In the genomic region with DNA sequence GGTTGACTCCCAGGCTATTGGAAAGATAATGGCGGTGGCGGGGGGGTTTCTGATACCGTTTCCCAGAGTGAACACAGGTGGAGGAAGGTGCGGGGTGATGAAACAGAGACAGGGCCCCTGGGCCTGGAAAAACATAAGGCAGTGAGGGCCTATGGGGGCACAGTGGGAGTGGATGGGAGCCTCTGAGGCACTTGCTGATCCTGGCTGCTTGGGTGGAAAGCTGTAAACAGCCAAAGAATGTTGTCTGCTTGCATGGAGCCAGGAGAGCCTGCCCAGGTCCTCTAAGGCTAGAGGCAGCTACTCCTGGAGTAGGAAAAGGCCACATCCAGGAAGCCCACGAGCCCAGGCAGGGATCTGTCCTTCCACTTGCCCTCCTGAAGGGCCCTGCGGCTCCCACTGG, we compare ENCODE assay signal across 11 cellular contexts. TPM values are rescaled to one million over a fixed set of nuclear protein-coding genes. Genes with fewer than 3 reads are reported as not detected.
DNase-seq lines count a peak whose midpoint lies in the region; ATAC-seq and TF ChIP-seq lines count a peak whose summit lies in the region.
"Had no signal": no experiment of that assay in that cellular context is flagged by ENCODE, and none has a peak within 500 bp of the region (broad histone marks: within the 10 kb centered on the region; RNA-seq: fewer than 3 reads in every experiment).

No MANE protein-coding gene starts in this region.

- no peak overlapping the region for H3K4me3 ChIP-seq in HUES48 (ENCODE audit: low read depth, low read length)
- H3K4me3 ChIP-seq in dorsolateral prefrontal cortex, result peak overlapping the region in 32 of 59 donors; percentile 44 to 80 (median 70)
- peak overlapping the region; percentile 59 to 61 for H3K4me3 ChIP-seq in muscle layer of duodenum (ENCODE audit: low read depth in 1 of 2, low read length in 2 of 2)
- peak overlapping the region; percentile 71 for H3K4me3 ChIP-seq in thoracic aorta

- DNase-seq in dorsolateral prefrontal cortex (no peak), thoracic aorta (ENCODE audit: low spot score) (no peak), NCI-H1417 (lab: John Stamatoyannopoulos, UW) (no peak), GM20000 (ENCODE audit: low spot score) (no peak)
- DNase-seq: CD8-positive, alpha-beta memory T cell; NCI-H345; stimulated activated CD8-positive, alpha-beta memory T cell treated with anti-CD3 and anti-CD28 coated beads, Interleukin-4, amount 100 ng/mL, for 48 hours had no signal

- TF ChIP-seq CTCF in dorsolateral prefrontal cortex (IDR thresholded peaks at IDR 0.05 in 54 of 56, conservative IDR thresholded peaks at IDR 0.05 in 2 of 56; ENCODE audit: low read depth in 1 of 56, partially characterized antibody in 56 of 56) (no peak), thoracic aorta (IDR thresholded peaks at IDR 0.05) (no peak), GM20000 (IDR thresholded peaks at IDR 0.05; ENCODE audit: extremely low read depth, missing control alignments) (no peak)

- H3K9ac ChIP-seq in HUES48 (ENCODE audit: low read depth, low read length), result no peak overlapping the region

- H3K4me1 ChIP-seq in HUES48 (ENCODE audit: control insufficient read depth, insufficient read depth, low read length), result peaks cover 48% of the 10 kb centered on the region
- peaks cover 31 to 51% of the 10 kb centered on the region in 2 donors for H3K4me1 ChIP-seq in muscle layer of duodenum (ENCODE audit: control insufficient read depth in 1 of 2, insufficient read depth in 2 of 2, low read length in 2 of 2)
- peaks cover 33 to 94% of the 10 kb centered on the region in 2 donors for H3K4me1 ChIP-seq in thoracic aorta (ENCODE audit: control insufficient read depth in 1 of 2, low read depth in 2 of 2)

- no peak for ATAC-seq in thoracic aorta (ENCODE audit: insufficient number of reproducible peaks, low FRiP score, low read depth)
- no peak for ATAC-seq in HG03378 (IDR thresholded peaks at IDR 0.05; ENCODE audit: unreplicated experiment)

- H3K27me3 ChIP-seq in HUES48 (ENCODE audit: control insufficient read depth, insufficient read depth, low read length) (no peaks in the 10 kb centered on the region), dorsolateral prefrontal cortex (peaks cover 0 to 2% (median 0%) of the 10 kb centered on the region in 45 donors), muscle layer of duodenum (ENCODE audit: low read depth, low read length) (no peaks in the 10 kb centered on the region), thoracic aorta (replicated peaks; ENCODE audit: insufficient read depth) (no peaks in the 10 kb centered on the region)

- H3K9me3 ChIP-seq in HUES48 (ENCODE audit: control insufficient read depth, insufficient read depth, low read length), result no peaks in the 10 kb centered on the region
- H3K9me3 ChIP-seq in muscle layer of duodenum (ENCODE audit: control insufficient read depth in 1 of 2, low read length in 2 of 2), result no peaks in the 10 kb centered on the region
- H3K9me3 ChIP-seq in thoracic aorta, result no peaks in the 10 kb centered on the region

- H3K36me3 ChIP-seq in HUES48 (ENCODE audit: control insufficient read depth, insufficient read depth, low read length) (no peaks in the 10 kb centered on the region), muscle layer of duodenum (ENCODE audit: control insufficient read depth in 1 of 2, insufficient read depth in 2 of 2, low read length in 2 of 2) (no peaks in the 10 kb centered on the region), thoracic aorta (no peaks in the 10 kb centered on the region)

- intact Hi-C loops in dorsolateral prefrontal cortex (cut with DNase I), result no loop called here

- H3K27ac ChIP-seq in HUES48 (ENCODE audit: low read depth, low read length) (peak overlapping the region; percentile 25), dorsolateral prefrontal cortex (peak overlapping the region; percentile 94 to 100 (median 100)), muscle layer of duodenum (ENCODE audit: low read length) (peak overlapping the region; percentile 87), thoracic aorta (peak overlapping the region; percentile 98)

RNA-seq across cellular contexts. Expression of a gene that starts 3.0 kb away (rescaled TPM):
- total RNA-seq in dorsolateral prefrontal cortex, result 100 to 1,000 TPM in 85 of 120 experiments, 10 to 100 TPM in 35; 36.0 to 486 (median 135) TPM
- total RNA-seq in thoracic aorta, result 10 to 100 TPM; 53.6 to 57.2 TPM

RNA-seq across cellular contexts. Expression of a gene that starts 12.9 kb away (rescaled TPM):
- total RNA-seq in dorsolateral prefrontal cortex (1 to 10 TPM in 95 of 120 experiments, under 1 TPM in 23, not detected in 2; 0.31 to 7.4 (median 1.7) TPM), thoracic aorta (not detected)
- total RNA-seq: CD8-positive, alpha-beta memory T cell; endothelial cell of umbilical vein had no signal

RNA-seq across cellular contexts. Expression of a gene that starts 26.2 kb away (rescaled TPM):
- total RNA-seq in dorsolateral prefrontal cortex (10 to 100 TPM; 15.0 to 46.2 (median 28.8) TPM), thoracic aorta (100 to 1,000 TPM in 1 of 2 donors, 10 to 100 TPM in 1; 43.3 to 118 TPM)

RNA-seq across cellular contexts. Expression of a gene that starts 30.0 kb away (rescaled TPM):
- 100 to 1,000 TPM; 117 to 240 (median 161) TPM for total RNA-seq in dorsolateral prefrontal cortex
- total RNA-seq in thoracic aorta, result 100 to 1,000 TPM; 183 to 337 TPM

RNA-seq across cellular contexts. Expression of a gene that starts 33.2 kb away (rescaled TPM):
- total RNA-seq in dorsolateral prefrontal cortex (10 to 100 TPM in 25 of 120 experiments, 1 to 10 TPM in 95; 3.0 to 14.8 (median 8.4) TPM), thoracic aorta (1 to 10 TPM in 1 of 2 donors, under 1 TPM in 1; 0.35 to 1.4 TPM)

Comparison
In these comparisons a context has a peak if more than half of its experiments do, and no peak if none do; other contexts are left out.
1. H3K27ac ChIP-seq: peak in every context shown above with its lines; median percentile 100 in dorsolateral prefrontal cortex; 98 in thoracic aorta; 87 in muscle layer of duodenum; 25 in HUES48.